Comparison of ENCODE assay signal across 1 cellular context in genomic region chr21:42430570-42430969, GRCh38.
TF ChIP-seq lines count a peak whose summit lies in the region.

No MANE protein-coding gene starts in this region.

TF ChIP-seq in K562, 482 proteins besides CTCF, POLR2A, EP300 and RAD21:
- TF ChIP-seq ATF3 (IDR thresholded peaks at IDR 0.05) (peak; percentile 15; the same call in 1 of the 2 replicates), ATF3 (CRISPR knock-in tag; conservative IDR thresholded peaks at IDR 0.05) (no peak), HMGXB4 (CRISPR knock-in tag; IDR thresholded peaks at IDR 0.05) (no peak)
